In the genomic region with DNA sequence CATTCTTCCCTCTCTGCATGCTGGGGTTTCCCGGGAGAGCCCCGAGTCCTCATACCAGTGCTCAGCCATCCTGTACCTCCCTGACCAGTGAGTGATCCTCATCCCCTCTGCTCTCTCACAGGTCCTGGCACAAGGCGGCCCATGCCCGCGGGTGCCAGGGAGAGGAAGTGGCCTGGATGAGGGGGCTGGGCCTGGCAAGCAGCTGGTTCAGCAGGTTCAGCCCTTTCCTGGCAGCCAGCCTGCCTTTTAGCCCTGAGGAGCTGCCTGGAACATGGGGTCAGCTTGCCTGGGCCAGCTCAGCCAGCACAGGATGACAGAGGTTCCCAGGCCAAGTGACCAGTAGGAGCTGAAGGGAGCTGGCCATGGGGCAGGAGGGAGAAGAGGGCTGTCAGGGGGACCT, we compare ENCODE assay signal across 10 cellular contexts. TPM values are rescaled to one million over a fixed set of nuclear protein-coding genes. Genes with fewer than 3 reads are reported as not detected.
DNase-seq lines count a peak whose midpoint lies in the region; ATAC-seq and TF ChIP-seq lines count a peak whose summit lies in the region.
"Had no signal": no experiment of that assay in that cellular context is flagged by ENCODE, and none has a peak within 500 bp of the region (broad histone marks: within the 10 kb centered on the region; RNA-seq: fewer than 3 reads in every experiment).

No MANE protein-coding gene starts in this region.

- H3K4me1 ChIP-seq in colonic mucosa = peaks cover 10% of the 10 kb centered on the region
- H3K4me1 ChIP-seq in lower lobe of right lung = peaks cover 29% of the 10 kb centered on the region
- peaks cover 2% of the 10 kb centered on the region for H3K4me1 ChIP-seq in osteoblast (ENCODE audit: insufficient read depth, low read length)

- H3K9me3 ChIP-seq in colonic mucosa (no peaks in the 10 kb centered on the region), lower lobe of right lung (no peaks in the 10 kb centered on the region), osteoblast (ENCODE audit: low read depth, low read length) (no peaks in the 10 kb centered on the region)

- ATAC-seq in lower lobe of right lung = peak; percentile 62 to 82

- H3K9ac ChIP-seq in colonic mucosa (ENCODE audit: low read depth in 2 of 2, low read length in 2 of 2) = peak overlapping the region; percentile 40 to 49

- no peak overlapping the region for H3K27ac ChIP-seq in colonic mucosa
- peak overlapping the region; percentile 36 for H3K27ac ChIP-seq in lower lobe of right lung
- no peak overlapping the region for H3K27ac ChIP-seq in osteoblast (ENCODE audit: low read depth, low read length)
- H3K27ac ChIP-seq: hepatocyte had no signal

- H2AFZ ChIP-seq in osteoblast (ENCODE audit: low read length) = no peak overlapping the region
- H2AFZ ChIP-seq: hepatocyte had no signal

- H3K79me2 ChIP-seq in osteoblast (ENCODE audit: insufficient read depth, low read length) = no peaks in the 10 kb centered on the region
- H3K79me2 ChIP-seq: hepatocyte had no signal

- H4K20me1 ChIP-seq in osteoblast (ENCODE audit: insufficient read depth, low read length) = peaks cover 7% of the 10 kb centered on the region

- H3K4me2 ChIP-seq in osteoblast (ENCODE audit: insufficient read depth, low read length) = no peak overlapping the region
- H3K4me2 ChIP-seq: hepatocyte had no signal

- H3K4me3 ChIP-seq in colonic mucosa = no peak overlapping the region
- no peak overlapping the region for H3K4me3 ChIP-seq in lower lobe of right lung
- no peak overlapping the region for H3K4me3 ChIP-seq in osteoblast (ENCODE audit: insufficient read depth, low read length)
- H3K4me3 ChIP-seq: hepatocyte had no signal

- H3K36me3 ChIP-seq in colonic mucosa (no peaks in the 10 kb centered on the region), lower lobe of right lung (peaks cover 55% of the 10 kb centered on the region), osteoblast (ENCODE audit: insufficient read depth, low read length) (peaks cover 7% of the 10 kb centered on the region)

- intact Hi-C loops in colonic mucosa (cut with DNase I) (no loop called here), lower lobe of right lung (cut with DNase I) (no loop called here)

- DNase-seq in NCI-H748 (lab: John Stamatoyannopoulos, UW; ENCODE audit: unreplicated experiment) (peak; percentile 17), NCI-H748 treated with DMSO at 0.1 percent for 48 hours (lab: John Stamatoyannopoulos, UW) (no peak), colonic mucosa (peak; percentile 49), lower lobe of right lung (peak; percentile 82), ureter (ENCODE audit: low spot score) (peak; percentile 82), NCI-H524 (lab: John Stamatoyannopoulos, UW) (no peak), osteoblast (ENCODE audit: insufficient read length, low spot score, missing footprints) (no peak), NCI-H82 treated with DMSO at 0.1 percent for 48 hours (lab: John Stamatoyannopoulos, UW; ENCODE audit: unreplicated experiment) (no peak)
- DNase-seq: activated naive CD8-positive, alpha-beta T cell treated with anti-CD3 and anti-CD28 coated beads, Interleukin-2, amount 10 ng/mL, durations not matched to agents 7 days and 5 days had no signal

- no peak for TF ChIP-seq CTCF in colonic mucosa (IDR thresholded peaks at IDR 0.05)
- no peak for TF ChIP-seq CTCF in lower lobe of right lung (IDR thresholded peaks at IDR 0.05)
- TF ChIP-seq CTCF in osteoblast (IDR thresholded peaks at IDR 0.05; ENCODE audit: extremely low read depth, low read depth, low read length) = no peak

- H3K27me3 ChIP-seq in colonic mucosa (no peaks in the 10 kb centered on the region), lower lobe of right lung (ENCODE audit: low read depth) (no peaks in the 10 kb centered on the region), osteoblast (ENCODE audit: insufficient read depth, low read length) (no peaks in the 10 kb centered on the region)
- H3K27me3 ChIP-seq: hepatocyte had no signal

RNA-seq across cellular contexts. Expression of gene MOCS1, which starts 10.9 kb away (rescaled TPM):
- total RNA-seq in colonic mucosa (10 to 100 TPM in 1 of 2 donors, 1 to 10 TPM in 1; 9.6 to 15.7 TPM), lower lobe of right lung (22.9 TPM), ureter (34.8 TPM), osteoblast (25.3 and 28.3 TPM in 2 replicates)

Comparison
In these comparisons a context has a peak if more than half of its experiments do, and no peak if none do; other contexts are left out.
1. DNase-seq: peak in NCI-H748 (single experiment), colonic mucosa (single experiment), lower lobe of right lung (single experiment) and ureter (single experiment); none in NCI-H748 treated with DMSO at 0.1 percent for 48 hours (single experiment), NCI-H524 (0 of 2), osteoblast (single experiment) and NCI-H82 treated with DMSO at 0.1 percent for 48 hours (single experiment).